ENCODE assay signal across 24 cellular contexts in genomic region chr12:104638760-104639319, GRCh38.
DNase-seq lines count a peak whose midpoint lies in the region; ATAC-seq and TF ChIP-seq lines count a peak whose summit lies in the region.
"Had no signal": no experiment of that assay in that cellular context is flagged by ENCODE, and none has a peak within 500 bp of the region (broad histone marks: within the 10 kb centered on the region; RNA-seq: fewer than 3 reads in every experiment).

No MANE protein-coding gene starts in this region.

- H3K9me3 Mint-ChIP-seq in activated T-helper 2 cell treated with anti-CD3 and anti-CD28 coated beads, Interferon-gamma antibody, Interleukin-2, Interleukin-4, amounts not matched to agents 10 μg/mL and 5 μg/mL and 100 μg/mL, durations not matched to agents 14 hours and 24 hours and 36 hours, result peaks cover 15% of the 10 kb centered on the region
- H3K9me3 Mint-ChIP-seq in memory B cell, result peaks cover 5% of the 10 kb centered on the region
- H3K9me3 Mint-ChIP-seq: immature natural killer cell had no signal

- H3K4me3 Mint-ChIP-seq in activated T-helper 2 cell treated with anti-CD3 and anti-CD28 coated beads, Interferon-gamma antibody, Interleukin-2, Interleukin-4, amounts not matched to agents 10 μg/mL and 5 μg/mL and 100 μg/mL, durations not matched to agents 14 hours and 24 hours and 36 hours (ENCODE audit: low read depth), result no peak overlapping the region
- H3K4me3 Mint-ChIP-seq in memory B cell, result no peak overlapping the region
- H3K4me3 Mint-ChIP-seq: immature natural killer cell, neural crest cell had no signal

- H3K79me2 ChIP-seq in hepatocyte, result no peaks in the 10 kb centered on the region

- H3K4me3 ChIP-seq in hepatocyte, result no peak overlapping the region
- H3K4me3 ChIP-seq: Peyer's patch, SJCRH30, upper lobe of left lung had no signal

- DNase-seq in Right ventricle myocardium superior (no peak), cardiac septum (ENCODE audit: low spot score) (no peak), memory B cell (ENCODE audit: low spot score in 2 of 2) (no peak), GDM1 (lab: John Stamatoyannopoulos, UW) (no peak), hepatocyte (ENCODE audit: low spot score) (no peak)
- no peak for DNase-seq in activated T-helper 2 cell treated with anti-CD3 and anti-CD28 coated beads, Interferon-gamma antibody, Interleukin-2, Interleukin-4, amounts not matched to agents 10 μg/mL and 5 μg/mL and 100 μg/mL, durations not matched to agents 14 hours and 24 hours and 36 hours (ENCODE audit: low spot score)
- DNase-seq in activated CD4-positive, alpha-beta T cell treated with anti-CD3 and anti-CD28 coated beads, Interleukin-2, amount 50 U/mL, for 1 hour, result no peak
- DNase-seq: activated CD8-positive, alpha-beta memory T cell treated with anti-CD3 and anti-CD28 coated beads, Interleukin-2, amount 50 U/mL, for 48 hours; brain microvascular endothelial cell; Caco-2; DMS79; effector memory CD4-positive, alpha-beta T cell; foreskin fibroblast; hippocampal formation; immature natural killer cell; NCI-H1694 treated with DMSO at 0.1 percent for 48 hours; NCI-H2171; NK-92 treated with Interleukin-12 subunit alpha and Interleukin-12 subunit beta, amount 100 ng/mL, for 24 hours; Peyer's patch; SJCRH30; upper lobe of left lung had no signal

- ATAC-seq in Right ventricle myocardium superior (ENCODE audit: poor library complexity) (peak; percentile 69), memory B cell (ENCODE audit: low read depth) (no peak), HG02588 (IDR thresholded peaks at IDR 0.05; ENCODE audit: unreplicated experiment) (no peak)
- ATAC-seq: sciatic nerve had no signal

- no peak for TF ChIP-seq CTCF in hepatocyte (IDR thresholded peaks at IDR 0.05; ENCODE audit: poor library complexity)

- no peak overlapping the region for H3K27ac ChIP-seq in hepatocyte
- H3K27ac ChIP-seq: brain microvascular endothelial cell, Peyer's patch, SJCRH30 had no signal

- intact Hi-C loops in Right ventricle myocardium superior (cut with DNase I), result no loop called here
- intact Hi-C loops in cardiac septum (cut with DNase I), result loop anchor here (2.0 kb wide), 1 partner anchor 32 kb away; no protein-coding TSS in a partner anchor
- intact Hi-C loops in activated T-helper 2 cell treated with anti-CD3 and anti-CD28 coated beads, Interferon-gamma antibody, Interleukin-2, Interleukin-4, amounts not matched to agents 10 μg/mL and 5 μg/mL and 100 μg/mL, durations not matched to agents 14 hours and 24 hours and 36 hours (cut with micrococcal nuclease), result no loop called here

- H3K9me3 ChIP-seq in hepatocyte (ENCODE audit: low read depth), result no peaks in the 10 kb centered on the region
- H3K9me3 ChIP-seq: Caco-2, Peyer's patch, SJCRH30 had no signal

- H3K4me2 ChIP-seq in hepatocyte, result no peak overlapping the region

- no peaks in the 10 kb centered on the region for H3K9me2 ChIP-seq in hepatocyte (replicated peaks; ENCODE audit: insufficient read depth)

- no peaks in the 10 kb centered on the region for H3K36me3 ChIP-seq in hepatocyte (replicated peaks; ENCODE audit: insufficient read depth, low read depth)
- H3K36me3 ChIP-seq: brain microvascular endothelial cell, Peyer's patch, SJCRH30, upper lobe of left lung had no signal

- 95% methylated on average over 4 of the region's 4 CpGs for WGBS in hepatocyte (ENCODE audit: low lambda C conversion rate, missing lambda C conversion rate)

- H3K27me3 Mint-ChIP-seq in activated T-helper 2 cell treated with anti-CD3 and anti-CD28 coated beads, Interferon-gamma antibody, Interleukin-2, Interleukin-4, amounts not matched to agents 10 μg/mL and 5 μg/mL and 100 μg/mL, durations not matched to agents 14 hours and 24 hours and 36 hours (ENCODE audit: low read depth), result no peaks in the 10 kb centered on the region
- H3K27me3 Mint-ChIP-seq in memory B cell, result no peaks in the 10 kb centered on the region

- H3K27me3 ChIP-seq in hepatocyte, result no peaks in the 10 kb centered on the region
- H3K27me3 ChIP-seq: brain microvascular endothelial cell, Peyer's patch, SJCRH30, upper lobe of left lung had no signal

- H4K20me1 ChIP-seq in hepatocyte (ENCODE audit: insufficient read depth, poor library complexity, severe bottlenecking), result no peaks in the 10 kb centered on the region

- peaks cover 58% of the 10 kb centered on the region for H3K36me3 Mint-ChIP-seq in activated T-helper 2 cell treated with anti-CD3 and anti-CD28 coated beads, Interferon-gamma antibody, Interleukin-2, Interleukin-4, amounts not matched to agents 10 μg/mL and 5 μg/mL and 100 μg/mL, durations not matched to agents 14 hours and 24 hours and 36 hours (ENCODE audit: low read depth)
- H3K36me3 Mint-ChIP-seq in memory B cell, result peaks cover 23% of the 10 kb centered on the region

- H3K27ac Mint-ChIP-seq in activated T-helper 2 cell treated with anti-CD3 and anti-CD28 coated beads, Interferon-gamma antibody, Interleukin-2, Interleukin-4, amounts not matched to agents 10 μg/mL and 5 μg/mL and 100 μg/mL, durations not matched to agents 14 hours and 24 hours and 36 hours, result peak overlapping the region; percentile 46
- H3K27ac Mint-ChIP-seq in memory B cell, result peak overlapping the region; percentile 100

- H2AFZ ChIP-seq in hepatocyte, result no peak overlapping the region

- peaks cover 51% of the 10 kb centered on the region for H3K4me1 Mint-ChIP-seq in activated T-helper 2 cell treated with anti-CD3 and anti-CD28 coated beads, Interferon-gamma antibody, Interleukin-2, Interleukin-4, amounts not matched to agents 10 μg/mL and 5 μg/mL and 100 μg/mL, durations not matched to agents 14 hours and 24 hours and 36 hours (ENCODE audit: low read depth)
- H3K4me1 Mint-ChIP-seq in memory B cell, result peaks cover 25% of the 10 kb centered on the region

- no peaks in the 10 kb centered on the region for H3K4me1 ChIP-seq in hepatocyte (ENCODE audit: insufficient read depth)
- H3K4me1 ChIP-seq: Caco-2, SJCRH30 had no signal
